In genomic region chr5:59746261-59746765, GRCh38 we compare ENCODE assay signal across 14 cellular contexts.
DNase-seq lines count a peak whose midpoint lies in the region; ATAC-seq and TF ChIP-seq lines count a peak whose summit lies in the region.
"Had no signal": no experiment of that assay in that cellular context is flagged by ENCODE, and none has a peak within 500 bp of the region (broad histone marks: within the 10 kb centered on the region; RNA-seq: fewer than 3 reads in every experiment).

No MANE protein-coding gene starts in this region.

- H3K27me3 ChIP-seq in PC-9 (ENCODE audit: insufficient read depth, low read depth) = no peaks in the 10 kb centered on the region
- no peaks in the 10 kb centered on the region for H3K27me3 ChIP-seq in esophagus squamous epithelium
- H3K27me3 ChIP-seq in MM.1S (replicated peaks; ENCODE audit: insufficient read depth, low read length) = no peaks in the 10 kb centered on the region

- H3K27ac ChIP-seq in PC-9 (peak overlapping the region; percentile 37), esophagus squamous epithelium (peak overlapping the region; percentile 62 to 90 (median 77)), MM.1S (ENCODE audit: low read length) (no peak overlapping the region)
- H3K27ac ChIP-seq: lower lobe of right lung had no signal

- H3K79me2 ChIP-seq in PC-9 (ENCODE audit: low read depth) = peaks cover 11% of the 10 kb centered on the region; the same call in 1 of the 2 replicates
- H3K79me2 ChIP-seq in MM.1S (ENCODE audit: low read length) = no peaks in the 10 kb centered on the region

- no peak for TF ChIP-seq POLR2A in esophagus squamous epithelium (IDR thresholded peaks at IDR 0.05)

- H3K9me3 ChIP-seq in PC-9 (ENCODE audit: insufficient read depth, low read depth) (no peaks in the 10 kb centered on the region), esophagus squamous epithelium (no peaks in the 10 kb centered on the region), MM.1S (replicated peaks; ENCODE audit: insufficient read depth, low read length) (no peaks in the 10 kb centered on the region)
- H3K9me3 ChIP-seq: lower lobe of right lung had no signal

- BruUV-seq in PC-9 (replicated peaks; lab: Mats Ljungman, UMichigan) = no TSS peak

- ATAC-seq in stimulated activated naive CD8-positive, alpha-beta T cell treated with anti-CD3 and anti-CD28 coated beads, Interleukin-15, Interleukin-2, amounts not matched to agents 100 U/mL and 50 U/mL, for 24 hours = no peak
- no peak for ATAC-seq in activated naive CD4-positive, alpha-beta T cell treated with anti-CD3 and anti-CD28 coated beads, Interleukin-2, amount 50 U/mL, for 72 hours
- ATAC-seq: activated CD8-positive, alpha-beta memory T cell treated with anti-CD3 and anti-CD28 coated beads, Interleukin-2, amount 10 ng/mL, durations not matched to agents 7 days and 5 days had no signal

- H4K20me1 ChIP-seq in PC-9 (ENCODE audit: insufficient read depth) = no peaks in the 10 kb centered on the region
- no peaks in the 10 kb centered on the region for H4K20me1 ChIP-seq in MM.1S (ENCODE audit: insufficient read depth, low read length)

- H3F3A ChIP-seq in PC-9 (ENCODE audit: insufficient read depth, low read depth) (peaks cover 16% of the 10 kb centered on the region; the same call in 1 of the 2 replicates), MM.1S (ENCODE audit: insufficient read depth, low read length) (no peaks in the 10 kb centered on the region)

- no peak overlapping the region for H3K27ac Mint-ChIP-seq in activated naive CD4-positive, alpha-beta T cell treated with anti-CD3 and anti-CD28 coated beads, Interleukin-2, amount 50 U/mL, for 72 hours
- H3K27ac Mint-ChIP-seq: activated CD8-positive, alpha-beta memory T cell treated with anti-CD3 and anti-CD28 coated beads, Interleukin-2, amount 10 ng/mL, durations not matched to agents 7 days and 5 days had no signal

- WGBS in esophagus squamous epithelium, 2 donors = 45 to 55% methylated on average over 7 of the region's 7 CpGs

- peaks cover 36% of the 10 kb centered on the region for H3K4me1 ChIP-seq in PC-9 (replicated peaks; ENCODE audit: insufficient read depth)
- H3K4me1 ChIP-seq in esophagus squamous epithelium = peaks cover 8 to 38% (median 11%) of the 10 kb centered on the region in 3 donors
- peaks cover 4% of the 10 kb centered on the region for H3K4me1 ChIP-seq in MM.1S (ENCODE audit: low read length)
- H3K4me1 ChIP-seq: lower lobe of right lung had no signal

- no peaks in the 10 kb centered on the region for H3K36me3 Mint-ChIP-seq in activated naive CD4-positive, alpha-beta T cell treated with anti-CD3 and anti-CD28 coated beads, Interleukin-2, amount 50 U/mL, for 72 hours
- H3K36me3 Mint-ChIP-seq: activated CD8-positive, alpha-beta memory T cell treated with anti-CD3 and anti-CD28 coated beads, Interleukin-2, amount 10 ng/mL, durations not matched to agents 7 days and 5 days had no signal

- POLR2A ChIA-PET in PC-9 (lab: Charles Lee; ENCODE audit: unreplicated experiment) = no interaction called here

- CTCF ChIA-PET in PC-9 (lab: Charles Lee) = no interaction called here

- H3K9me2 ChIP-seq in PC-9 (ENCODE audit: insufficient read depth) (no peaks in the 10 kb centered on the region), MM.1S (replicated peaks; ENCODE audit: insufficient read depth, low read length) (no peaks in the 10 kb centered on the region)

- DNase-seq in GM03348 (ENCODE audit: low spot score) (peak; percentile 41), PC-9 (peak in 1 of 2 experiments; percentile 82), esophagus squamous epithelium (lab: John Stamatoyannopoulos, UW) (no peak), skeletal muscle cell (ENCODE audit: low read depth) (peak; percentile 84), KG1 (lab: John Stamatoyannopoulos, UW) (no peak), MM.1S (no peak)
- DNase-seq in stimulated activated naive CD8-positive, alpha-beta T cell treated with anti-CD3 and anti-CD28 coated beads, Interleukin-15, Interleukin-2, amounts not matched to agents 100 U/mL and 50 U/mL, for 24 hours = no peak
- no peak for DNase-seq in activated naive CD4-positive, alpha-beta T cell treated with anti-CD3 and anti-CD28 coated beads, Interleukin-2, amount 50 U/mL, for 72 hours (ENCODE audit: low spot score in 2 of 2)
- DNase-seq: activated CD8-positive, alpha-beta memory T cell treated with anti-CD3 and anti-CD28 coated beads, Interleukin-2, amount 10 ng/mL, durations not matched to agents 7 days and 5 days; aorta; DMS153; lower lobe of right lung; T-helper 2 cell had no signal

- H3K9ac ChIP-seq in MM.1S (ENCODE audit: low read length) = no peak overlapping the region

- intact Hi-C loops in PC-9 (cut with micrococcal nuclease; ENCODE audit: unreplicated experiment) (loop anchor here (10.0 kb wide), 1 partner anchor 48 kb away; no protein-coding TSS in a partner anchor), esophagus squamous epithelium (cut with DNase I) (no loop called here)

- peak overlapping the region; percentile 22 for H3K4me2 ChIP-seq in PC-9
- H3K4me2 ChIP-seq in MM.1S (ENCODE audit: low read depth, low read length) = no peak overlapping the region

- H2AFZ ChIP-seq in PC-9 (no peak overlapping the region), MM.1S (ENCODE audit: low read length) (no peak overlapping the region)

- no peaks in the 10 kb centered on the region for H3K9me3 Mint-ChIP-seq in activated naive CD4-positive, alpha-beta T cell treated with anti-CD3 and anti-CD28 coated beads, Interleukin-2, amount 50 U/mL, for 72 hours

- TF ChIP-seq CTCF in PC-9 (conservative IDR thresholded peaks at IDR 0.05) (no peak), esophagus squamous epithelium (IDR thresholded peaks at IDR 0.05) (no peak), MM.1S (IDR thresholded peaks at IDR 0.05; ENCODE audit: low read length) (no peak)

- H3K4me3 ChIP-seq in PC-9 (no peak overlapping the region), esophagus squamous epithelium (no peak overlapping the region), skeletal muscle cell (ENCODE audit: low read depth, low read length) (no peak overlapping the region), MM.1S (ENCODE audit: low read length) (no peak overlapping the region)
- H3K4me3 ChIP-seq: lower lobe of right lung, skin epidermis had no signal

- H3K36me3 ChIP-seq in PC-9 (ENCODE audit: low read depth) (no peaks in the 10 kb centered on the region), esophagus squamous epithelium (no peaks in the 10 kb centered on the region), MM.1S (replicated peaks; ENCODE audit: insufficient read depth, low read length) (no peaks in the 10 kb centered on the region)
- H3K36me3 ChIP-seq: lower lobe of right lung had no signal

Comparison
In these comparisons a context has a peak if more than half of its experiments do, and no peak if none do; other contexts are left out.
1. DNase-seq: peak in GM03348 (single experiment) and skeletal muscle cell (single experiment); none in esophagus squamous epithelium (single experiment), stimulated activated naive CD8-positive, alpha-beta T cell treated with anti-CD3 and anti-CD28 coated beads, Interleukin-15, Interleukin-2, amounts not matched to agents 100 U/mL and 50 U/mL, for 24 hours (single experiment), KG1 (single experiment), MM.1S (single experiment) and activated naive CD4-positive, alpha-beta T cell treated with anti-CD3 and anti-CD28 coated beads, Interleukin-2, amount 50 U/mL, for 72 hours (0 of 2).